8 cellular contexts compared by ENCODE assay signal in the genomic region with DNA sequence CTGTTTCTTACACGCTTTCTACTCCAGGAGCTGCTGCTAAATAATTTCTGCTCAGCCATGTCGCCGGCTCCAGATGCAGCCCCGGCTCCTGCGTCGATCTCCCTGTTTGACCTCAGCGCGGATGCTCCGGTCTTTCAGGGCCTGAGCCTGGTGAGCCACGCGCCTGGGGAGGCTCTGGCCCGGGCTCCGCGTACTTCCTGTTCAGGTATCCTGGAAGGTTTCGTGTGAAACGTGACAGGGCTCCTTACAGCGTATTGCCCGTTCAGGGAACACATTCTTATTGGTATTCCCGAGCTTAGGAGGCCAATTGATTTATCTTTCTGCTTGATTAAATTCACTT. TPM values are rescaled to one million over a fixed set of nuclear protein-coding genes. Genes with fewer than 3 reads are reported as not detected.
DNase-seq lines count a peak whose midpoint lies in the region; ATAC-seq and TF ChIP-seq lines count a peak whose summit lies in the region.

No MANE protein-coding gene starts in this region.

- peaks cover 85% of the 10 kb centered on the region for H3K36me3 Mint-ChIP-seq in dendritic cell treated with granulocyte-macrophage colony-stimulating factor and Interleukin-4, amounts not matched to agents 40 ng/mL and 50 ng/mL, for 4 days (ENCODE audit: low read depth)

- H4K20me1 ChIP-seq in SU-DHL-6 (ENCODE audit: low read depth, low read length) = no peaks in the 10 kb centered on the region

- peaks cover 7 to 22% (median 18%) of the 10 kb centered on the region in 4 donors for H3K4me1 ChIP-seq in liver (ENCODE audit: control insufficient read depth in 4 of 4, insufficient read depth in 4 of 4, low read length in 3 of 4)

- peak overlapping the region; percentile 76 for H3K9ac ChIP-seq in SU-DHL-6 (ENCODE audit: low read length)
- H3K9ac ChIP-seq in liver (ENCODE audit: low read depth in 1 of 2, low read length in 2 of 2) = peak overlapping the region; percentile 63 to 94

- peaks cover 6% of the 10 kb centered on the region for H3K27me3 Mint-ChIP-seq in dendritic cell treated with granulocyte-macrophage colony-stimulating factor and Interleukin-4, amounts not matched to agents 40 ng/mL and 50 ng/mL, for 4 days

- DNase-seq in GM10248 (ENCODE audit: extremely low spot score) = peak; percentile 48
- peak; percentile 32 for DNase-seq in stimulated activated naive CD4-positive, alpha-beta T cell treated with Interleukin-2 at 50 U/mL for 16 hours (lab: John Stamatoyannopoulos, UW)

- peak overlapping the region; percentile 92 for H3K4me3 Mint-ChIP-seq in dendritic cell treated with granulocyte-macrophage colony-stimulating factor and Interleukin-4, amounts not matched to agents 40 ng/mL and 50 ng/mL, for 4 days

- H3K27ac Mint-ChIP-seq in dendritic cell treated with granulocyte-macrophage colony-stimulating factor and Interleukin-4, amounts not matched to agents 40 ng/mL and 50 ng/mL, for 4 days = peak overlapping the region; percentile 93

- no peaks in the 10 kb centered on the region for H3K9me3 Mint-ChIP-seq in dendritic cell treated with granulocyte-macrophage colony-stimulating factor and Interleukin-4, amounts not matched to agents 40 ng/mL and 50 ng/mL, for 4 days

- under 1% methylated on average over 19 of the region's 19 CpGs for WGBS in liver

- H3F3A ChIP-seq in SU-DHL-6 (ENCODE audit: insufficient read depth) = no peaks in the 10 kb centered on the region

- no peak for TF ChIP-seq RAD21 in liver (IDR thresholded peaks at IDR 0.05)

- TF ChIP-seq CTCF in GM10248 (IDR thresholded peaks at IDR 0.05; ENCODE audit: control extremely low read depth, extremely low read depth, low read depth, missing control alignments) = no peak
- TF ChIP-seq CTCF in SU-DHL-6 (IDR thresholded peaks at IDR 0.05; ENCODE audit: insufficient read depth, low read length, poor library complexity, severe bottlenecking) = no peak
- TF ChIP-seq CTCF in liver (IDR thresholded peaks at IDR 0.05; ENCODE audit: low read depth, low read length, missing input control) = no peak

- peaks cover 47% of the 10 kb centered on the region for H3K4me1 Mint-ChIP-seq in dendritic cell treated with granulocyte-macrophage colony-stimulating factor and Interleukin-4, amounts not matched to agents 40 ng/mL and 50 ng/mL, for 4 days (ENCODE audit: low read depth)

- POLR2A ChIA-PET in GM10248 (lab: Yijun Ruan, JAX) = interaction anchor here (0.6 to 1.6 kb wide), 2 partner anchors 11 to 24 kb away, joined by 3 to 4 read pairs; partner anchors contain the start of gene ZFAND2B

- H3K27ac ChIP-seq in SU-DHL-6 (ENCODE audit: low read depth, low read length) (peak overlapping the region; percentile 70), liver (ENCODE audit: low read depth in 1 of 2, low read length in 2 of 2) (peak overlapping the region; percentile 90 to 97)

- peak overlapping the region; percentile 32 for H2AFZ ChIP-seq in SU-DHL-6 (ENCODE audit: low read depth, low read length, severe bottlenecking)

- intact Hi-C loops in dendritic cell treated with granulocyte-macrophage colony-stimulating factor and Interleukin-4, amounts not matched to agents 40 ng/mL and 50 ng/mL, for 4 days (cut with micrococcal nuclease) = no loop called here

- peaks cover 33% of the 10 kb centered on the region for H3K79me2 ChIP-seq in SU-DHL-6 (ENCODE audit: insufficient read depth, low read length)

- H3K4me3 ChIP-seq in SU-DHL-6 (ENCODE audit: insufficient read depth, low read length, poor library complexity, severe bottlenecking) (peak overlapping the region; percentile 97), liver (ENCODE audit: low read depth in 1 of 3, low read length in 3 of 3) (peak overlapping the region; percentile 68 to 97 (median 89))

- no peaks in the 10 kb centered on the region for H3K9me2 ChIP-seq in SU-DHL-6 (replicated peaks; ENCODE audit: insufficient read depth, low read length)

- H3K4me2 ChIP-seq in SU-DHL-6 (ENCODE audit: low read depth, low read length, poor library complexity, severe bottlenecking) = peak overlapping the region; percentile 97

- H3K9me3 ChIP-seq in SU-DHL-6 (ENCODE audit: insufficient read depth, low read length) (no peaks in the 10 kb centered on the region), liver (ENCODE audit: control insufficient read depth in 4 of 4, low read length in 3 of 4) (no peaks in the 10 kb centered on the region)

- H3K36me3 ChIP-seq in SU-DHL-6 (ENCODE audit: low read length) = 0 out of 2 replicates have a peak, but pooled peaks cover 7% of the 10 kb centered on the region
- H3K36me3 ChIP-seq in liver (ENCODE audit: control insufficient read depth in 4 of 4, insufficient read depth in 3 of 4, low read depth in 1 of 4, low read length in 3 of 4) = peaks cover 0 to 41% (median 35%) of the 10 kb centered on the region in 4 donors

- CTCF ChIA-PET in GM10248 (lab: Yijun Ruan, JAX) = interaction anchor here (0.7 to 1.8 kb wide), 10 partner anchors 10 to 71 kb away, joined by 3 to 13 read pairs (median 4); partner anchors contain the start of genes TUBA4A and TUBA4B

- ATAC-seq in HG03097 (IDR thresholded peaks at IDR 0.05; ENCODE audit: low FRiP score, unreplicated experiment) (peak; percentile 17), GM21737 (IDR thresholded peaks at IDR 0.05; ENCODE audit: unreplicated experiment) (no peak), HG03521 (IDR thresholded peaks at IDR 0.05; ENCODE audit: unreplicated experiment) (no peak)

- H3K27me3 ChIP-seq in SU-DHL-6 (ENCODE audit: low read length) (no peaks in the 10 kb centered on the region), liver (ENCODE audit: control insufficient read depth in 4 of 4, insufficient read depth in 4 of 4, low read length in 3 of 4) (no peaks in the 10 kb centered on the region)

TF ChIP-seq in liver, 16 proteins besides CTCF, POLR2A, EP300 and RAD21:
- TF ChIP-seq FOXA1 (IDR thresholded peaks at IDR 0.05) = no peak
- TF ChIP-seq, protein P1, sequence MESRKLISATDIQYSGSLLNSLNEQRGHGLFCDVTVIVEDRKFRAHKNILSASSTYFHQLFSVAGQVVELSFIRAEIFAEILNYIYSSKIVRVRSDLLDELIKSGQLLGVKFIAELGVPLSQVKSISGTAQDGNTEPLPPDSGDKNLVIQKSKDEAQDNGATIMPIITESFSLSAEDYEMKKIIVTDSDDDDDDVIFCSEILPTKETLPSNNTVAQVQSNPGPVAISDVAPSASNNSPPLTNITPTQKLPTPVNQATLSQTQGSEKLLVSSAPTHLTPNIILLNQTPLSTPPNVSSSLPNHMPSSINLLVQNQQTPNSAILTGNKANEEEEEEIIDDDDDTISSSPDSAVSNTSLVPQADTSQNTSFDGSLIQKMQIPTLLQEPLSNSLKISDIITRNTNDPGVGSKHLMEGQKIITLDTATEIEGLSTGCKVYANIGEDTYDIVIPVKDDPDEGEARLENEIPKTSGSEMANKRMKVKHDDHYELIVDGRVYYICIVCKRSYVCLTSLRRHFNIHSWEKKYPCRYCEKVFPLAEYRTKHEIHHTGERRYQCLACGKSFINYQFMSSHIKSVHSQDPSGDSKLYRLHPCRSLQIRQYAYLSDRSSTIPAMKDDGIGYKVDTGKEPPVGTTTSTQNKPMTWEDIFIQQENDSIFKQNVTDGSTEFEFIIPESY (IDR thresholded peaks at IDR 0.05) = no peak
- TF ChIP-seq, protein P2, sequence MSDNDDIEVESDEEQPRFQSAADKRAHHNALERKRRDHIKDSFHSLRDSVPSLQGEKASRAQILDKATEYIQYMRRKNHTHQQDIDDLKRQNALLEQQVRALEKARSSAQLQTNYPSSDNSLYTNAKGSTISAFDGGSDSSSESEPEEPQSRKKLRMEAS (IDR thresholded peaks at IDR 0.05) = peak; percentile 7

RNA-seq across cellular contexts. Expression of gene ANKZF1, which starts 0.6 kb away (rescaled TPM):
- total RNA-seq in liver = 10 to 100 TPM; 15.5 to 30.6 TPM
- polyA plus RNA-seq in liver = 10 to 100 TPM in 1 of 2 donors, 1 to 10 TPM in 1; 9.0 to 25.5 TPM

RNA-seq across cellular contexts. Expression of gene ATG9A, which starts 0.7 kb away (rescaled TPM):
- total RNA-seq in liver = 10 to 100 TPM; 44.7 to 68.1 TPM
- 10 to 100 TPM; 24.3 to 31.1 TPM for polyA plus RNA-seq in liver

RNA-seq across cellular contexts. Expression of gene ABCB6, which starts 11.4 kb away (rescaled TPM):
- 10 to 100 TPM; 27.5 to 96.1 TPM for total RNA-seq in liver
- polyA plus RNA-seq in liver = 10 to 100 TPM; 19.0 to 68.1 TPM

RNA-seq across cellular contexts. Expression of gene GLB1L, which starts 15.1 kb away (rescaled TPM):
- total RNA-seq in liver = 1 to 10 TPM; 2.8 to 5.2 TPM
- polyA plus RNA-seq in liver = 1 to 10 TPM; 2.3 TPM

RNA-seq across cellular contexts. Expression of gene STK16, which starts 15.1 kb away (rescaled TPM):
- total RNA-seq in liver = 10 to 100 TPM; 14.8 to 44.3 TPM
- 10 to 100 TPM in 1 of 2 donors, 1 to 10 TPM in 1; 5.8 to 32.5 TPM for polyA plus RNA-seq in liver
